Comparison of ENCODE assay signal across 14 cellular contexts in the genomic region with DNA sequence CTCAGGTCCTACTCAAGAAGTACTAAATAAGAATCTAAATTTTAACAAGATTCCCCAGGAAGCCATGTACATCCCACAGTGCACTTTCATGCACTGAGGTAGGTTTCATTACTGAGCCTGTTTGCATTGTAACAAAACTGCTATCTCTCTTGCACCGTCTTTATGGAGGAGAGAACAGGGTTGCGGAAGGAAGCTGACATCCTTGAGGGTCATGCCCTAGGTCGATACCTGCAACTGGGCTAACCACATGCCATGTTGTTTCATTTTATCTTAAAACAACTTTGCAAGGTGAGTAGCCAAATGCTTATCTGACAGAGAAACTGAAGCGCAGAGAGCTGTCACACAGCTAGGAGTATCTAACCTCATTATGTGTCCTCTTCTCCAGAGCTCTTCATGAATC.
DNase-seq lines count a peak whose midpoint lies in the region; ATAC-seq and TF ChIP-seq lines count a peak whose summit lies in the region.
"Had no signal": no experiment of that assay in that cellular context is flagged by ENCODE, and none has a peak within 500 bp of the region (broad histone marks: within the 10 kb centered on the region; RNA-seq: fewer than 3 reads in every experiment).

No MANE protein-coding gene starts in this region.

- peak overlapping the region; percentile 93 for H2BK20ac ChIP-seq in IMR-90 (ENCODE audit: low read depth, low read length)

- H4K20me1 ChIP-seq in IMR-90 (ENCODE audit: insufficient read depth, low read length): no peaks in the 10 kb centered on the region

- peak overlapping the region; percentile 86 for H3K4ac ChIP-seq in IMR-90 (ENCODE audit: low read depth, low read length)

- H2BK120ac ChIP-seq in IMR-90 (ENCODE audit: low read depth, low read length): peak overlapping the region; percentile 87

- H3K27ac ChIP-seq in IMR-90 (ENCODE audit: insufficient read depth, low read length) (no peak overlapping the region), RWPE2 (ENCODE audit: poor library complexity, severe bottlenecking) (peak overlapping the region; percentile 53), heart right ventricle (no peak overlapping the region)
- H3K27ac ChIP-seq: GM23248 had no signal

- H2AFZ ChIP-seq in IMR-90 (replicated peaks; ENCODE audit: low read length, poor library complexity): no peak overlapping the region
- H2AFZ ChIP-seq: GM23248 had no signal

- H4K91ac ChIP-seq in IMR-90 (ENCODE audit: insufficient read depth, low read depth, low read length): peak overlapping the region; percentile 83

- 80% methylated on average over 1 of the region's 4 CpGs; no CpG with 5 or more reads in 1 of the 2 experiments for WGBS in IMR-90 (ENCODE audit: extremely low coverage in 2 of 2, insufficient read length in 1 of 2), 2 experiments
- 72 to 76% methylated on average over 4 of the region's 4 CpGs for WGBS in heart right ventricle, 2 donors

- H3K79me1 ChIP-seq in IMR-90 (ENCODE audit: low read depth in 1 of 2, low read length in 2 of 2): no peaks in the 10 kb centered on the region

- H3K4me2 ChIP-seq in IMR-90 (ENCODE audit: low read depth, low read length): no peak overlapping the region

- no peak overlapping the region; the same call in 1 of the 2 replicates for H3K56ac ChIP-seq in IMR-90 (ENCODE audit: extremely low read depth, insufficient read depth, low read length)

- no peak for TF ChIP-seq RAD21 in IMR-90 (IDR thresholded peaks at IDR 0.05; ENCODE audit: low read length)

- H3K9me1 ChIP-seq in IMR-90 (ENCODE audit: insufficient read depth, low read length): peaks cover 9% of the 10 kb centered on the region

- peak overlapping the region; percentile 80 for H2AK9ac ChIP-seq in IMR-90 (replicated peaks; ENCODE audit: low read depth, low read length, poor library complexity)

- TF ChIP-seq CTCF in IMR-90 (conservative IDR thresholded peaks at IDR 0.05; ENCODE audit: low read depth, low read length) (no peak), RWPE2 (IDR thresholded peaks at IDR 0.05; ENCODE audit: poor library complexity, severe bottlenecking) (no peak), heart right ventricle (IDR thresholded peaks at IDR 0.05) (no peak)

- no peak for TF ChIP-seq POLR2A in IMR-90 (IDR thresholded peaks at IDR 0.05; ENCODE audit: low read depth, low read length)

- peak overlapping the region; percentile 33; the same call in 1 of the 2 replicates for H4K5ac ChIP-seq in IMR-90 (ENCODE audit: low read depth, low read length)

- H2BK15ac ChIP-seq in IMR-90 (ENCODE audit: low read depth, low read length): peak overlapping the region; percentile 61; the same call in 2 of the 3 replicates

- H3K9me3 ChIP-seq in IMR-90 (ENCODE audit: control insufficient read depth, insufficient read depth, low read length): no peaks in the 10 kb centered on the region
- H3K9me3 ChIP-seq in RWPE2 (ENCODE audit: severe bottlenecking): no peaks in the 10 kb centered on the region
- H3K9me3 ChIP-seq in iPS-18c (ENCODE audit: control insufficient read depth, insufficient read depth, low read length): no peaks in the 10 kb centered on the region
- no peaks in the 10 kb centered on the region for H3K9me3 ChIP-seq in heart right ventricle

- BruUV-seq in IMR-90 (replicated peaks; lab: Mats Ljungman, UMichigan): no TSS peak

- DNase-seq in IMR-90 (no peak), RWPE2 (ENCODE audit: low spot score) (no peak), iPS-NIHi7 (ENCODE audit: extremely low spot score) (no peak), H4 (ENCODE audit: low spot score) (no peak), heart right ventricle (no peak)
- DNase-seq: C1 segment of cervical spinal cord; CD4-positive, alpha-beta T cell; DMS79; H7 had no signal

- no peak overlapping the region for H3K9ac ChIP-seq in IMR-90 (ENCODE audit: low read depth, low read length)
- H3K9ac ChIP-seq: GM23248 had no signal

- peak overlapping the region; percentile 91 for H2AK5ac ChIP-seq in IMR-90 (ENCODE audit: low read depth, low read length)

- dilution Hi-C loops in IMR-90 (cut with HindIII; ENCODE audit: low sequenced_read_pairs, unreplicated experiment): no loop called here

- no peak overlapping the region for H3K23ac ChIP-seq in IMR-90 (ENCODE audit: low read depth, low read length)

- H2BK5ac ChIP-seq in IMR-90 (ENCODE audit: low read depth, low read length, poor library complexity, severe bottlenecking): peak overlapping the region; percentile 60

- peak overlapping the region; percentile 3 to 69; a peak in 3 of 4 replicates for H4K8ac ChIP-seq in IMR-90 (ENCODE audit: low read depth in 2 of 2, low read length in 2 of 2)

- H3K36me3 ChIP-seq in IMR-90 (ENCODE audit: control insufficient read depth, insufficient read depth, low read length) (no peaks in the 10 kb centered on the region), RWPE2 (ENCODE audit: low read depth) (no peaks in the 10 kb centered on the region), heart right ventricle (no peaks in the 10 kb centered on the region)

- H3K4me3 ChIP-seq in IMR-90 (ENCODE audit: insufficient read depth, low read depth, low read length) (no peak overlapping the region), RWPE2 (ENCODE audit: severe bottlenecking) (no peak overlapping the region), iPS-18c (ENCODE audit: insufficient read depth, low read depth, low read length) (peak overlapping the region; percentile 2; the same call in 1 of the 2 replicates), heart right ventricle (no peak overlapping the region)
- H3K4me3 ChIP-seq: GM12878, GM23248 had no signal

- ATAC-seq in IMR-90 (ENCODE audit: low read depth) (peak; percentile 36; the same call in 1 of the 2 replicates), RWPE2 (ENCODE audit: low read depth) (no peak), HG02870 (IDR thresholded peaks at IDR 0.05; ENCODE audit: unreplicated experiment) (no peak), heart right ventricle (no peak)
- ATAC-seq: GM12878, HepG2 had no signal

- H3K18ac ChIP-seq in IMR-90 (ENCODE audit: low read depth, low read length): peak overlapping the region; percentile 30; the same call in 1 of the 2 replicates

- peak overlapping the region; percentile 38 for H3K14ac ChIP-seq in IMR-90 (replicated peaks; ENCODE audit: low read depth, low read length)

- peaks cover 11% of the 10 kb centered on the region; the same call in 1 of the 2 replicates for H3K4me1 ChIP-seq in IMR-90 (ENCODE audit: control insufficient read depth, insufficient read depth, low read length)
- peaks cover 12% of the 10 kb centered on the region for H3K4me1 ChIP-seq in RWPE2 (ENCODE audit: insufficient read depth, poor library complexity, severe bottlenecking)
- H3K4me1 ChIP-seq in heart right ventricle: no peaks in the 10 kb centered on the region

- intact Hi-C loops in IMR-90 (cut with micrococcal nuclease): no loop called here
- intact Hi-C loops in heart right ventricle (cut with DNase I): no loop called here

- CTCF ChIA-PET in IMR-90 (lab: Yijun Ruan, JAX): interaction anchor here (1.3 kb wide), 1 partner anchor 12 kb away, joined by 3 read pairs; no protein-coding TSS in a partner anchor

- H3K27me3 ChIP-seq in IMR-90 (ENCODE audit: control insufficient read depth, insufficient read depth, low read length) (no peaks in the 10 kb centered on the region), RWPE2 (ENCODE audit: insufficient read depth, poor library complexity, severe bottlenecking) (no peaks in the 10 kb centered on the region), heart right ventricle (no peaks in the 10 kb centered on the region)

- in situ Hi-C loops in IMR-90 (cut with MboI; ENCODE audit: low sequenced_read_pairs): no loop called here

- POLR2A ChIA-PET in IMR-90 (lab: Charles Lee; ENCODE audit: unreplicated experiment): no interaction called here

TF ChIP-seq in IMR-90, 13 proteins besides CTCF, POLR2A, EP300 and RAD21:
- TF ChIP-seq, protein P1, sequence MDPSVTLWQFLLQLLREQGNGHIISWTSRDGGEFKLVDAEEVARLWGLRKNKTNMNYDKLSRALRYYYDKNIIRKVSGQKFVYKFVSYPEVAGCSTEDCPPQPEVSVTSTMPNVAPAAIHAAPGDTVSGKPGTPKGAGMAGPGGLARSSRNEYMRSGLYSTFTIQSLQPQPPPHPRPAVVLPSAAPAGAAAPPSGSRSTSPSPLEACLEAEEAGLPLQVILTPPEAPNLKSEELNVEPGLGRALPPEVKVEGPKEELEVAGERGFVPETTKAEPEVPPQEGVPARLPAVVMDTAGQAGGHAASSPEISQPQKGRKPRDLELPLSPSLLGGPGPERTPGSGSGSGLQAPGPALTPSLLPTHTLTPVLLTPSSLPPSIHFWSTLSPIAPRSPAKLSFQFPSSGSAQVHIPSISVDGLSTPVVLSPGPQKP (IDR thresholded peaks at IDR 0.05; ENCODE audit: borderline replicate concordance, low read depth, low read length): no peak
- TF ChIP-seq CHD1 (IDR thresholded peaks at IDR 0.05; ENCODE audit: low read depth, low read length): no peak
- no peak for TF ChIP-seq MXI1 (IDR thresholded peaks at IDR 0.05; ENCODE audit: borderline replicate concordance, low read depth, low read length)
- no peak for TF ChIP-seq SMC3 (IDR thresholded peaks at IDR 0.05; ENCODE audit: low read depth, low read length)
- TF ChIP-seq RFX5 (IDR thresholded peaks at IDR 0.05; ENCODE audit: low read depth, low read length): no peak
- no peak for TF ChIP-seq BHLHE40 (IDR thresholded peaks at IDR 0.05; ENCODE audit: low read depth, low read length)
- TF ChIP-seq, protein P2, sequence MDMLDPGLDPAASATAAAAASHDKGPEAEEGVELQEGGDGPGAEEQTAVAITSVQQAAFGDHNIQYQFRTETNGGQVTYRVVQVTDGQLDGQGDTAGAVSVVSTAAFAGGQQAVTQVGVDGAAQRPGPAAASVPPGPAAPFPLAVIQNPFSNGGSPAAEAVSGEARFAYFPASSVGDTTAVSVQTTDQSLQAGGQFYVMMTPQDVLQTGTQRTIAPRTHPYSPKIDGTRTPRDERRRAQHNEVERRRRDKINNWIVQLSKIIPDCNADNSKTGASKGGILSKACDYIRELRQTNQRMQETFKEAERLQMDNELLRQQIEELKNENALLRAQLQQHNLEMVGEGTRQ (IDR thresholded peaks at IDR 0.05; ENCODE audit: low read depth, low read length): no peak
- TF ChIP-seq CEBPB (IDR thresholded peaks at IDR 0.05; ENCODE audit: low read depth, low read length): no peak
- no peak for TF ChIP-seq MAFK (IDR thresholded peaks at IDR 0.05; ENCODE audit: low read depth, low read length)
- TF ChIP-seq FOS (IDR thresholded peaks at IDR 0.05; ENCODE audit: low read depth, low read length): no peak
- no peak for TF ChIP-seq NFE2L2 (IDR thresholded peaks at IDR 0.05; ENCODE audit: low read depth, low read length)
- no peak for TF ChIP-seq MAZ (IDR thresholded peaks at IDR 0.05; ENCODE audit: borderline replicate concordance, low read depth, low read length)
- TF ChIP-seq RCOR1 (IDR thresholded peaks at IDR 0.05; ENCODE audit: insufficient replicate concordance, low read length): no peak
